18 cellular contexts compared by ENCODE assay signal in genomic region chr5:87390576-87391199, GRCh38. TPM values are rescaled to one million over a fixed set of nuclear protein-coding genes. Genes with fewer than 3 reads are reported as not detected.
DNase-seq lines count a peak whose midpoint lies in the region; ATAC-seq and TF ChIP-seq lines count a peak whose summit lies in the region.
"Had no signal": no experiment of that assay in that cellular context is flagged by ENCODE, and none has a peak within 500 bp of the region (broad histone marks: within the 10 kb centered on the region; RNA-seq: fewer than 3 reads in every experiment).

No MANE protein-coding gene starts in this region.

- intact Hi-C loops in lower leg skin (cut with DNase I; ENCODE audit: low total_unique reads): no loop called here

- TF ChIP-seq CTCF in astrocyte of the spinal cord (IDR thresholded peaks at IDR 0.05; ENCODE audit: low read depth, low read length) (no peak), RWPE1 (conservative IDR thresholded peaks at IDR 0.05; ENCODE audit: low read depth) (no peak), lower leg skin (IDR thresholded peaks at IDR 0.05) (no peak)

- 80 to 84% methylated on average over 5 of the region's 5 CpGs for WGBS in lower leg skin, 2 donors

- H3K27ac ChIP-seq in RWPE1: no peak overlapping the region
- H3K27ac ChIP-seq: BLaER1 treated with 17β-estradiol and CSF1 and Interleukin-3, amounts not matched to agents 10 nM and 100 nM; breast epithelium had no signal

- POLR2A ChIA-PET in RWPE1 (lab: Yijun Ruan, JAX; ENCODE audit: low non-redundant PET): no interaction called here

- CTCF ChIA-PET in RWPE1 (lab: Yijun Ruan, JAX): no interaction called here

- in situ Hi-C loops in astrocyte of the spinal cord (cut with HindIII; ENCODE audit: low sequenced_read_pairs): no loop called here

- ATAC-seq in left lobe of liver (peak; percentile 63), HG03025 (IDR thresholded peaks at IDR 0.05; ENCODE audit: low FRiP score, unreplicated experiment) (no peak)

- DNase-seq in AG08395 (ENCODE audit: low spot score): peak; percentile 4
- peak; percentile 61 for DNase-seq in EH (ENCODE audit: low read depth)
- DNase-seq in astrocyte of the spinal cord (ENCODE audit: low read depth, low spot score): peak; percentile 18
- DNase-seq in left lobe of liver (ENCODE audit: low spot score): no peak
- no peak for DNase-seq in DMS 273 (lab: John Stamatoyannopoulos, UW; ENCODE audit: unreplicated experiment)
- no peak for DNase-seq in RWPE1 (ENCODE audit: low spot score)
- no peak for DNase-seq in lower leg skin (ENCODE audit: low spot score in 2 of 2)
- DNase-seq: activated CD4-positive, alpha-beta memory T cell treated with anti-CD3 and anti-CD28 coated beads for 36 hours; activated gamma-delta T cell; effector memory CD4-positive, alpha-beta T cell; HCEC 1CT; NCI-H1092; nucleus accumbens; Right ventricle myocardium superior; small intestine had no signal

- no peak for TF ChIP-seq POLR2A in lower leg skin (IDR thresholded peaks at IDR 0.05)

- H3K4me3 ChIP-seq in astrocyte of the spinal cord (ENCODE audit: low read depth, low read length) (no peak overlapping the region), lower leg skin (ENCODE audit: low read depth, poor library complexity, severe bottlenecking) (no peak overlapping the region)
- H3K4me3 ChIP-seq: BLaER1 treated with 17β-estradiol and CSF1 and Interleukin-3, amounts not matched to agents 10 nM and 100 nM; breast epithelium had no signal

RNA-seq across cellular contexts. Expression of gene CCNH, which starts 22.0 kb away (rescaled TPM):
- total RNA-seq in left lobe of liver: 19.2 TPM
- total RNA-seq in lower leg skin: 10 to 100 TPM; 44.1 to 82.3 (median 66.5) TPM

Comparison
In these comparisons a context has a peak if more than half of its experiments do, and no peak if none do; other contexts are left out.
1. DNase-seq: peak in AG08395 (single experiment), EH (single experiment) and astrocyte of the spinal cord (single experiment); none in left lobe of liver (single experiment), DMS 273 (single experiment), RWPE1 (single experiment) and lower leg skin (0 of 2).